ENCODE assay signal across 21 cellular contexts in the genomic region with DNA sequence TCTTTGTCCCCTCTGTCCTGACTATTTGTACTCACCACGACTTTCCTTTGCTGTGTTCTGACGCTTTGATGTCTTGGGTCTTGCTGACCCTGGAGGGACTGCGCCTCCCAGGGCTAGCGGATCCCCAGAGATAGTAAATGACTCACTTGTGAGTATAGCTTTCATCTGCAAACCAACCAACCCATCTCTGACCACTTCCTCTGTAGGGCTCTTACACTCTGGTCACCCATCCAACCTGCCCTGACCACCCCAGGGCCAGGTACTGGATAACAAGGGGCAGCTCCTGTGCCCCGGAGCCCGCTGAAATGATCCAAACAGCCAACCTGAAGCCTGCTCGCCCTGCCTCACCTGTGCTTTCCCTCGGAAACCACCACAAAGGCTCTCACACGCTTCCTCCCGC.
DNase-seq lines count a peak whose midpoint lies in the region; ATAC-seq and TF ChIP-seq lines count a peak whose summit lies in the region.
"Had no signal": no experiment of that assay in that cellular context is flagged by ENCODE, and none has a peak within 500 bp of the region (broad histone marks: within the 10 kb centered on the region; RNA-seq: fewer than 3 reads in every experiment).

No MANE protein-coding gene starts in this region.

- DNase-seq in Daoy (ENCODE audit: low read depth), result peak; percentile 36
- DNase-seq in HT1080 (ENCODE audit: low read depth), result peak; percentile 23
- peak; percentile 14 for DNase-seq in choroid plexus epithelial cell (ENCODE audit: low read depth)
- no peak for DNase-seq in natural killer cell
- DNase-seq in HuH-7 (ENCODE audit: low spot score), result no peak
- DNase-seq in DMS153 treated with DMSO at 0.1 percent for 48 hours (lab: John Stamatoyannopoulos, UW; ENCODE audit: unreplicated experiment), result no peak
- no peak for DNase-seq in left lung
- DNase-seq: 8988T; CD8-positive, alpha-beta T cell; H7; HFFc6; KG1; NCI-H1694; NCI-H2081; NCI-H2171; NCI-H524 treated with DMSO at 0.1 percent for 48 hours; NCI-H82; Peyer's patch had no signal

- ATAC-seq in natural killer cell (peak; percentile 8 to 87 (median 65)), left lung (no peak), GM21529 (IDR thresholded peaks at IDR 0.05; ENCODE audit: unreplicated experiment) (no peak)
- ATAC-seq: CD8-positive, alpha-beta T cell had no signal

- TF ChIP-seq CTCF in choroid plexus epithelial cell (conservative IDR thresholded peaks at IDR 0.05; ENCODE audit: low read depth, low read length), result no peak
- TF ChIP-seq CTCF in natural killer cell (IDR thresholded peaks at IDR 0.05), result no peak
- TF ChIP-seq CTCF in left lung (IDR thresholded peaks at IDR 0.05), result no peak

- peaks cover 42 to 61% of the 10 kb centered on the region in 2 donors for H3K27me3 Mint-ChIP-seq in natural killer cell (ENCODE audit: low read depth in 2 of 2)

- H3K4me3 Mint-ChIP-seq in natural killer cell, result peak overlapping the region; percentile 4
- H3K4me3 Mint-ChIP-seq: CD8-positive, alpha-beta T cell; HFFc6 had no signal

- no peaks in the 10 kb centered on the region for H3K36me3 ChIP-seq in left lung
- H3K36me3 ChIP-seq: BLaER1 treated with 17β-estradiol and CSF1 and Interleukin-3, amounts not matched to agents 10 nM and 100 nM; Peyer's patch; SJSA1 had no signal

- no peak overlapping the region for H3K27ac ChIP-seq in left lung
- H3K27ac ChIP-seq: BLaER1 treated with 17β-estradiol and CSF1 and Interleukin-3, amounts not matched to agents 10 nM and 100 nM; Peyer's patch; SJSA1 had no signal

- no peaks in the 10 kb centered on the region for H3K36me3 Mint-ChIP-seq in natural killer cell
- H3K36me3 Mint-ChIP-seq: CD8-positive, alpha-beta T cell had no signal

- peak overlapping the region in 1 of 2 donors; percentile 53 for H3K27ac Mint-ChIP-seq in natural killer cell
- H3K27ac Mint-ChIP-seq: CD8-positive, alpha-beta T cell; HFFc6 had no signal

- H3K4me1 Mint-ChIP-seq in natural killer cell, result peaks cover 13 to 19% of the 10 kb centered on the region in 2 donors

- intact Hi-C loops in natural killer cell (cut with micrococcal nuclease), result no loop called here
- intact Hi-C loops in left lung (cut with DNase I), result no loop called here

- no peaks in the 10 kb centered on the region for H3K9me3 ChIP-seq in left lung
- H3K9me3 ChIP-seq: Peyer's patch, SJSA1 had no signal

- H3K4me1 ChIP-seq in left lung, result no peaks in the 10 kb centered on the region
- H3K4me1 ChIP-seq: Peyer's patch, SJSA1 had no signal

- H3K9me3 Mint-ChIP-seq in natural killer cell, result no peaks in the 10 kb centered on the region
- H3K9me3 Mint-ChIP-seq: CD8-positive, alpha-beta T cell had no signal

- H3K27me3 ChIP-seq in left lung, result peaks cover 0 to 29% of the 10 kb centered on the region in 2 donors
- H3K27me3 ChIP-seq: BLaER1 treated with 17β-estradiol and CSF1 and Interleukin-3, amounts not matched to agents 10 nM and 100 nM; Peyer's patch; SJSA1 had no signal

- H3K4me3 ChIP-seq in choroid plexus epithelial cell (ENCODE audit: low read depth, low read length) (no peak overlapping the region), left lung (no peak overlapping the region)
- H3K4me3 ChIP-seq: BLaER1 treated with 17β-estradiol and CSF1 and Interleukin-3, amounts not matched to agents 10 nM and 100 nM; Peyer's patch; SJSA1 had no signal

Comparison
In these comparisons a context has a peak if more than half of its experiments do, and no peak if none do; other contexts are left out.
1. DNase-seq: peak in Daoy (single experiment), HT1080 (single experiment) and choroid plexus epithelial cell (single experiment); none in natural killer cell (single experiment), HuH-7 (single experiment), DMS153 treated with DMSO at 0.1 percent for 48 hours (single experiment) and left lung (0 of 2).
2. ATAC-seq: peak in natural killer cell (3 of 3); none in left lung (single experiment) and GM21529 (single experiment).